8 cellular contexts compared by ENCODE assay signal in genomic region chr11:125165111-125165663, GRCh38. TPM values are rescaled to one million over a fixed set of nuclear protein-coding genes. Genes with fewer than 3 reads are reported as not detected.
DNase-seq lines count a peak whose midpoint lies in the region; ATAC-seq and TF ChIP-seq lines count a peak whose summit lies in the region.

No MANE protein-coding gene starts in this region.

- TF ChIP-seq POLR2A in prostate gland (IDR thresholded peaks at IDR 0.05): no peak

- no peaks in the 10 kb centered on the region for H3K9me2 ChIP-seq in OCI-LY7 (ENCODE audit: insufficient read depth, low read length)

- H3K4me1 Mint-ChIP-seq in activated naive CD4-positive, alpha-beta T cell treated with anti-CD3 and anti-CD28 coated beads, Interleukin-2, amount 10 ng/mL, durations not matched to agents 7 days and 5 days: peaks cover 19% of the 10 kb centered on the region

- CTCF ChIA-PET in activated naive CD4-positive, alpha-beta T cell treated with anti-CD3 and anti-CD28 coated beads, Interleukin-2, amount 10 ng/mL, durations not matched to agents 7 days and 5 days (lab: Charles Lee): interaction anchor here (0.9 kb wide), 1 partner anchor 181 kb away, joined by 7 read pairs; no protein-coding TSS in a partner anchor
- CTCF ChIA-PET in OCI-LY7 (lab: Charles Lee; ENCODE audit: unreplicated experiment): no interaction called here

- no peak overlapping the region for H3K4me2 ChIP-seq in OCI-LY7 (ENCODE audit: low read length)

- peak overlapping the region; percentile 14 for H3K27ac Mint-ChIP-seq in activated naive CD4-positive, alpha-beta T cell treated with anti-CD3 and anti-CD28 coated beads, Interleukin-2, amount 10 ng/mL, durations not matched to agents 7 days and 5 days

- H3K36me3 ChIP-seq in GM06990 (ENCODE audit: control insufficient read depth, insufficient read depth, low read length): no peaks in the 10 kb centered on the region
- H3K36me3 ChIP-seq in prostate gland: no peaks in the 10 kb centered on the region
- H3K36me3 ChIP-seq in OCI-LY7 (ENCODE audit: insufficient read depth, low read length): no peaks in the 10 kb centered on the region

- intact Hi-C loops in left cardiac atrium (cut with DNase I): loop anchor here (2.0 to 10.0 kb wide), 2 partner anchors 184 to 240 kb away; no protein-coding TSS in a partner anchor
- intact Hi-C loops in prostate gland (cut with DNase I): loop anchor here (2.0 to 10.0 kb wide), 4 partner anchors 52 to 240 kb away; no protein-coding TSS in a partner anchor
- intact Hi-C loops in OCI-LY7 (cut with micrococcal nuclease; ENCODE audit: unreplicated experiment): no loop called here

- BruUV-seq in OCI-LY7 (replicated peaks; lab: Mats Ljungman, UMichigan): no TSS peak

- TF ChIP-seq CTCF in GM06990 (IDR thresholded peaks at IDR 0.05; ENCODE audit: insufficient read depth, low read length, poor library complexity, severe bottlenecking): no peak
- TF ChIP-seq CTCF in prostate gland (IDR thresholded peaks at IDR 0.05): no peak
- TF ChIP-seq CTCF in OCI-LY7 (conservative IDR thresholded peaks at IDR 0.05; ENCODE audit: low read length): no peak

- H3K36me3 Mint-ChIP-seq in activated naive CD4-positive, alpha-beta T cell treated with anti-CD3 and anti-CD28 coated beads, Interleukin-2, amount 10 ng/mL, durations not matched to agents 7 days and 5 days: peaks cover 1% of the 10 kb centered on the region

- H3K9me3 ChIP-seq in prostate gland (no peaks in the 10 kb centered on the region), OCI-LY7 (ENCODE audit: low read length) (no peaks in the 10 kb centered on the region)

- ATAC-seq in HG03432 (IDR thresholded peaks at IDR 0.05; ENCODE audit: unreplicated experiment) (peak; percentile 29), left cardiac atrium (peak; percentile 7 to 14), GM21737 (IDR thresholded peaks at IDR 0.05; ENCODE audit: unreplicated experiment) (no peak)

- POLR2A ChIA-PET in OCI-LY7 (lab: Charles Lee): no interaction called here

- H3K27ac ChIP-seq in prostate gland (peak overlapping the region; percentile 85 to 88), OCI-LY7 (ENCODE audit: low read depth, low read length, poor library complexity, severe bottlenecking) (no peak overlapping the region)

- DNase-seq in GM06990 (ENCODE audit: extremely low read depth, insufficient read length): no peak
- no peak for DNase-seq in activated naive CD4-positive, alpha-beta T cell treated with anti-CD3 and anti-CD28 coated beads, Interleukin-2, amount 10 ng/mL, durations not matched to agents 7 days and 5 days
- DNase-seq in left cardiac atrium: no peak
- DNase-seq in prostate gland (ENCODE audit: low spot score): no peak
- no peak for DNase-seq in OCI-LY7 (ENCODE audit: low spot score)
- DNase-seq in SW 1271 (lab: John Stamatoyannopoulos, UW): no peak

- no peak overlapping the region for H2AFZ ChIP-seq in OCI-LY7 (ENCODE audit: low read length)

- H3K4me3 Mint-ChIP-seq in activated naive CD4-positive, alpha-beta T cell treated with anti-CD3 and anti-CD28 coated beads, Interleukin-2, amount 10 ng/mL, durations not matched to agents 7 days and 5 days: peak overlapping the region; percentile 61

- H3K4me1 ChIP-seq in prostate gland (replicated peaks) (peaks cover 14% of the 10 kb centered on the region), OCI-LY7 (ENCODE audit: insufficient read depth, low read length, poor library complexity, severe bottlenecking) (no peaks in the 10 kb centered on the region)

- H3K79me2 ChIP-seq in OCI-LY7 (ENCODE audit: insufficient read depth, low read depth, low read length): no peaks in the 10 kb centered on the region

- peak overlapping the region; percentile 29 for H3K4me3 ChIP-seq in GM06990 (replicated peaks; ENCODE audit: low read depth, low read length)
- H3K4me3 ChIP-seq in prostate gland: peak overlapping the region; percentile 60 to 69
- H3K4me3 ChIP-seq in OCI-LY7 (ENCODE audit: low read depth, low read length, poor library complexity, severe bottlenecking): no peak overlapping the region

- H3K27me3 Mint-ChIP-seq in activated naive CD4-positive, alpha-beta T cell treated with anti-CD3 and anti-CD28 coated beads, Interleukin-2, amount 10 ng/mL, durations not matched to agents 7 days and 5 days: peaks cover 88% of the 10 kb centered on the region

- H4K20me1 ChIP-seq in OCI-LY7 (ENCODE audit: insufficient read depth, low read length): no peaks in the 10 kb centered on the region

- no peaks in the 10 kb centered on the region for H3K9me3 Mint-ChIP-seq in activated naive CD4-positive, alpha-beta T cell treated with anti-CD3 and anti-CD28 coated beads, Interleukin-2, amount 10 ng/mL, durations not matched to agents 7 days and 5 days

- under 1% methylated on average over 66 of the region's 67 CpGs for WGBS in prostate gland

- peaks cover 3% of the 10 kb centered on the region for H3K27me3 ChIP-seq in GM06990 (replicated peaks; ENCODE audit: control insufficient read depth, insufficient read depth, low read length)
- no peaks in the 10 kb centered on the region for H3K27me3 ChIP-seq in prostate gland (replicated peaks; ENCODE audit: insufficient read depth)

RNA-seq across cellular contexts. Expression of gene PKNOX2, which starts 0.6 kb away (rescaled TPM):
- 10 to 100 TPM; 13.8 to 14.4 TPM for total RNA-seq in left cardiac atrium
- 10 to 100 TPM; 12.3 to 14.7 TPM for total RNA-seq in prostate gland
- not detected in 2 replicates for total RNA-seq in OCI-LY7 (2014; rRNA removed; shearing (Covaris generic))
- total RNA-seq in OCI-LY7 (2022): not detected in 2 replicates

RNA-seq across cellular contexts. Expression of gene TMEM218, which starts 53.8 kb away (rescaled TPM):
- total RNA-seq in left cardiac atrium: 10 to 100 TPM; 10.9 to 12.8 TPM
- 10 to 100 TPM; 17.7 to 33.5 TPM for total RNA-seq in prostate gland
- total RNA-seq in OCI-LY7 (2014; rRNA removed; shearing (Covaris generic)): 19.6 and 28.1 TPM in 2 replicates
- 24.4 and 25.4 TPM in 2 replicates for total RNA-seq in OCI-LY7 (2022)

Comparison
In these comparisons a context has a peak if more than half of its experiments do, and no peak if none do; other contexts are left out.
1. RNA of gene PKNOX2, which starts 0.6 kb away (total RNA-seq): 12.3 to 14.7 TPM in prostate gland and 13.8 to 14.4 TPM in left cardiac atrium; not detected in OCI-LY7; every median in the first group is over 10 times any median in the second.